32 cellular contexts compared by ENCODE assay signal in the genomic region with DNA sequence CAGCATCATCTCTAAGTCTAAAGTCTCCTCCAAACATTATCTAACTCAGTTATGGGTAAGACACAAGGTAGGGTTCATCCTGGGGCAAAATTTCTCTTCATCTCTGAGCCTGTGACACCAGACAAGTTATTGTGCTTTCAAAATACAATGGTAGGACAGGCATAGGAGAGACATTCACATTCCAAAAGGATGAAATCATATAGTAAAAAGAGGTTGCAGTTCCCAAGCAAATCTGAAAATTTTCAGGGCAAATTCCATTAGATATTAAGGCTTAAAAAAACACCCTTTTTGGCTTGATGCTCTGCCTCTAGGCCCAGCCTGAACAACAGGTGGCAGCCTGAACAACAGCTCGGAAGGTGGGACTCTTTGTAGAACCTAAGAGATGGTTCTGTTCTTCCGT.
A peak's percentile ranks its signal among the peaks of the same experiment; 100 is the strongest.
DNase-seq lines count a peak whose midpoint lies in the region; ATAC-seq, FAIRE-seq and TF ChIP-seq lines count a peak whose summit lies in the region.
"Had no signal": no experiment of that assay in that cellular context is flagged by ENCODE, and none has a peak within 500 bp of the region (broad histone marks: within the 10 kb centered on the region; RNA-seq: fewer than 3 reads in every experiment).

No MANE protein-coding gene starts in this region.

- no peak overlapping the region for H3K4me2 ChIP-seq in astrocyte (ENCODE audit: low read length)
- H3K4me2 ChIP-seq: A549 had no signal

- no peak for ATAC-seq in HG03045 (IDR thresholded peaks at IDR 0.05; ENCODE audit: unreplicated experiment)
- ATAC-seq in GM21526 (IDR thresholded peaks at IDR 0.05; ENCODE audit: low FRiP score, unreplicated experiment) = no peak
- ATAC-seq: A549; activated CD8-positive, alpha-beta T cell treated with anti-CD3 and anti-CD28 coated beads for 36 hours; heart left ventricle had no signal

- H3K9ac ChIP-seq in astrocyte (ENCODE audit: low read length) = no peak overlapping the region

- no peaks in the 10 kb centered on the region for H3K79me2 ChIP-seq in astrocyte (ENCODE audit: insufficient read depth, low read length)

- intact Hi-C loops in activated T-helper 1 cell treated with anti-CD3 and anti-CD28 coated beads, Interleukin-12 subunit alpha, Interleukin-12 subunit beta, Interleukin-2, Interleukin-4 antibody, amounts not matched to agents 30 ng/mL and 10 ng/mL and 1 ng/mL, durations not matched to agents 14 hours and 24 hours and 36 hours (cut with micrococcal nuclease) = no loop called here

- H3K4me3 Mint-ChIP-seq in astrocyte (ENCODE audit: unreplicated experiment) = no peak overlapping the region
- no peak overlapping the region for H3K4me3 Mint-ChIP-seq in activated T-helper 1 cell treated with anti-CD3 and anti-CD28 coated beads, Interleukin-12 subunit alpha, Interleukin-12 subunit beta, Interleukin-2, Interleukin-4 antibody, amounts not matched to agents 30 ng/mL and 10 ng/mL and 1 ng/mL, durations not matched to agents 14 hours and 24 hours and 36 hours
- H3K4me3 Mint-ChIP-seq: activated CD8-positive, alpha-beta T cell treated with anti-CD3 and anti-CD28 coated beads for 36 hours; activated naive CD8-positive, alpha-beta T cell; CD8-positive, alpha-beta memory T cell; nephron progenitor cell had no signal

- H3K36me3 Mint-ChIP-seq in astrocyte (ENCODE audit: low read depth, unreplicated experiment) = no peaks in the 10 kb centered on the region
- no peaks in the 10 kb centered on the region for H3K36me3 Mint-ChIP-seq in activated T-helper 1 cell treated with anti-CD3 and anti-CD28 coated beads, Interleukin-12 subunit alpha, Interleukin-12 subunit beta, Interleukin-2, Interleukin-4 antibody, amounts not matched to agents 30 ng/mL and 10 ng/mL and 1 ng/mL, durations not matched to agents 14 hours and 24 hours and 36 hours (ENCODE audit: low read depth)
- H3K36me3 Mint-ChIP-seq: activated naive CD8-positive, alpha-beta T cell; CD8-positive, alpha-beta memory T cell had no signal

- H3K9me3 ChIP-seq in astrocyte (ENCODE audit: insufficient read depth, low read depth, low read length) = no peaks in the 10 kb centered on the region
- H3K9me3 ChIP-seq: A549, BE2C, heart left ventricle, SJSA1, stomach, tibial artery had no signal

- no peak overlapping the region for H2AFZ ChIP-seq in astrocyte (ENCODE audit: low read depth, low read length)

- no peak overlapping the region for H3K27ac ChIP-seq in astrocyte (ENCODE audit: low read depth, low read length)
- H3K27ac ChIP-seq: A549, heart left ventricle, SJSA1, stomach, tibial artery had no signal

- H3K9me3 Mint-ChIP-seq in astrocyte (ENCODE audit: unreplicated experiment) = no peaks in the 10 kb centered on the region
- peaks cover 13% of the 10 kb centered on the region for H3K9me3 Mint-ChIP-seq in activated T-helper 1 cell treated with anti-CD3 and anti-CD28 coated beads, Interleukin-12 subunit alpha, Interleukin-12 subunit beta, Interleukin-2, Interleukin-4 antibody, amounts not matched to agents 30 ng/mL and 10 ng/mL and 1 ng/mL, durations not matched to agents 14 hours and 24 hours and 36 hours
- H3K9me3 Mint-ChIP-seq: nephron progenitor cell had no signal

- H3K27me3 ChIP-seq in astrocyte (ENCODE audit: insufficient read depth, low read length) = no peaks in the 10 kb centered on the region
- H3K27me3 ChIP-seq: BE2C, heart left ventricle, SJSA1, stomach, tibial artery had no signal

- in situ Hi-C loops in ACHN (cut with HindIII; ENCODE audit: low pct_ligation_motif_present, low pct_unique_long_range_greater_than_20kb, low sequenced_read_pairs) = no loop called here

- no peaks in the 10 kb centered on the region for H4K20me1 ChIP-seq in astrocyte (ENCODE audit: insufficient read depth, low read length)

- H3K36me3 ChIP-seq in astrocyte (ENCODE audit: insufficient read depth, low read length) = no peaks in the 10 kb centered on the region
- H3K36me3 ChIP-seq: BE2C, heart left ventricle, SJSA1, stomach, tibial artery had no signal

- peaks cover 29% of the 10 kb centered on the region for H3K4me1 Mint-ChIP-seq in astrocyte (ENCODE audit: low read depth, unreplicated experiment)
- no peaks in the 10 kb centered on the region for H3K4me1 Mint-ChIP-seq in activated T-helper 1 cell treated with anti-CD3 and anti-CD28 coated beads, Interleukin-12 subunit alpha, Interleukin-12 subunit beta, Interleukin-2, Interleukin-4 antibody, amounts not matched to agents 30 ng/mL and 10 ng/mL and 1 ng/mL, durations not matched to agents 14 hours and 24 hours and 36 hours (ENCODE audit: low read depth)
- H3K4me1 Mint-ChIP-seq: CD8-positive, alpha-beta memory T cell; nephron progenitor cell had no signal

- DNase-seq in ACHN (peak; percentile 31), HFF-Myc (ENCODE audit: extremely low read depth, low read depth) (peak; percentile 2), astrocyte (ENCODE audit: low read depth) (peak; percentile 15), iPS-NIHi7 (ENCODE audit: extremely low spot score) (peak; percentile 13), activated gamma-delta T cell treated with Interleukin-2 at 50 U/mL for 16 hours (no peak)
- DNase-seq in activated T-helper 1 cell treated with anti-CD3 and anti-CD28 coated beads, Interleukin-12 subunit alpha, Interleukin-12 subunit beta, Interleukin-2, Interleukin-4 antibody, amounts not matched to agents 30 ng/mL and 10 ng/mL and 1 ng/mL, durations not matched to agents 14 hours and 24 hours and 36 hours (ENCODE audit: low spot score) = no peak
- DNase-seq: activated CD4-positive, CD25-positive, alpha-beta regulatory T cell treated with anti-CD3 and anti-CD28 coated beads, Interleukin-2, amount 50 U/mL, for 72 hours; activated CD8-positive, alpha-beta T cell treated with anti-CD3 and anti-CD28 coated beads for 36 hours; BE2C; CD8-positive, alpha-beta memory T cell; cerebellar nuclear complex; DMS153; GDM1; heart left ventricle; NCI-H1092 treated with DMSO at 0.1 percent for 48 hours; NCI-H1930; NCI-H2227 treated with DMSO at 0.1 percent for 48 hours; NCI-H69; nephron progenitor cell; retina; small intestine; stimulated activated CD4-positive, alpha-beta T cell treated with anti-CD3 and anti-CD28 coated beads, Interleukin-1b, Interleukin-23, amount 100 ng/mL, for 48 hours; stimulated activated CD8-positive, alpha-beta memory T cell treated with anti-CD3 and anti-CD28 coated beads, Interleukin-4, amount 100 ng/mL, for 48 hours; stomach; T-helper 1 cell; tibial artery had no signal

- no peak for TF ChIP-seq CTCF in HFF-Myc (IDR thresholded peaks at IDR 0.05; ENCODE audit: low read depth, low read length, missing control alignments)
- TF ChIP-seq CTCF in astrocyte (IDR thresholded peaks at IDR 0.05; ENCODE audit: insufficient read depth, low read depth, low read length) = no peak

- H3K27me3 Mint-ChIP-seq in astrocyte (ENCODE audit: low read depth, unreplicated experiment) = peaks cover 5% of the 10 kb centered on the region
- H3K27me3 Mint-ChIP-seq in activated T-helper 1 cell treated with anti-CD3 and anti-CD28 coated beads, Interleukin-12 subunit alpha, Interleukin-12 subunit beta, Interleukin-2, Interleukin-4 antibody, amounts not matched to agents 30 ng/mL and 10 ng/mL and 1 ng/mL, durations not matched to agents 14 hours and 24 hours and 36 hours (ENCODE audit: insufficient read depth) = no peaks in the 10 kb centered on the region
- H3K27me3 Mint-ChIP-seq: activated CD8-positive, alpha-beta T cell treated with anti-CD3 and anti-CD28 coated beads for 36 hours; activated naive CD8-positive, alpha-beta T cell; CD8-positive, alpha-beta memory T cell had no signal

- peak overlapping the region; percentile 13 for H3K27ac Mint-ChIP-seq in astrocyte (ENCODE audit: unreplicated experiment)
- no peak overlapping the region for H3K27ac Mint-ChIP-seq in activated T-helper 1 cell treated with anti-CD3 and anti-CD28 coated beads, Interleukin-12 subunit alpha, Interleukin-12 subunit beta, Interleukin-2, Interleukin-4 antibody, amounts not matched to agents 30 ng/mL and 10 ng/mL and 1 ng/mL, durations not matched to agents 14 hours and 24 hours and 36 hours
- H3K27ac Mint-ChIP-seq: activated CD8-positive, alpha-beta T cell treated with anti-CD3 and anti-CD28 coated beads for 36 hours; activated naive CD8-positive, alpha-beta T cell; activated T-helper 2 cell treated with anti-CD3 and anti-CD28 coated beads, Interferon-gamma antibody, Interleukin-2, Interleukin-4, amounts not matched to agents 10 μg/mL and 5 μg/mL and 100 μg/mL, durations not matched to agents 14 hours and 24 hours and 36 hours; CD8-positive, alpha-beta memory T cell; nephron progenitor cell had no signal

- peaks cover 8% of the 10 kb centered on the region for H3K4me1 ChIP-seq in astrocyte (ENCODE audit: insufficient read depth, low read length)
- H3K4me1 ChIP-seq: A549, BE2C, heart left ventricle, stomach, tibial artery had no signal

- FAIRE-seq in astrocyte (lab: Jason Lieb, UNC) = no peak
- FAIRE-seq: A549, small intestine had no signal

- H3K4me3 ChIP-seq in HFF-Myc (replicated peaks; ENCODE audit: low read depth, low read length) (no peak overlapping the region), astrocyte (ENCODE audit: insufficient read depth, low read depth, low read length) (no peak overlapping the region)
- H3K4me3 ChIP-seq: A549, heart left ventricle, SJSA1, stomach, tibial artery had no signal

Comparison
In these comparisons a context has a peak if more than half of its experiments do, and no peak if none do; other contexts are left out.
1. DNase-seq: peak in ACHN (single experiment), HFF-Myc (single experiment), astrocyte (single experiment) and iPS-NIHi7 (single experiment); none in activated T-helper 1 cell treated with anti-CD3 and anti-CD28 coated beads, Interleukin-12 subunit alpha, Interleukin-12 subunit beta, Interleukin-2, Interleukin-4 antibody, amounts not matched to agents 30 ng/mL and 10 ng/mL and 1 ng/mL, durations not matched to agents 14 hours and 24 hours and 36 hours (single experiment) and activated gamma-delta T cell treated with Interleukin-2 at 50 U/mL for 16 hours (single experiment).